1 cellular context compared by ENCODE assay signal in genomic region chr7:23759556-23760391, GRCh38.
TF ChIP-seq lines count a peak whose summit lies in the region.

No MANE protein-coding gene starts in this region.

TF ChIP-seq in GM23338, 12 proteins besides CTCF, POLR2A, EP300 and RAD21 (continued from another document):
- TF ChIP-seq REST (IDR thresholded peaks at IDR 0.05; ENCODE audit: unreplicated experiment), result no peak
- TF ChIP-seq POLR2AphosphoS5 (IDR thresholded peaks at IDR 0.05; ENCODE audit: low read depth), result no peak
- no peak for TF ChIP-seq ETS1 (IDR thresholded peaks at IDR 0.05)
- TF ChIP-seq CREB1 (CRISPR knock-in tag; IDR thresholded peaks at IDR 0.05; ENCODE audit: low read depth), result no peak
